ENCODE assay signal across 17 cellular contexts in the genomic region with DNA sequence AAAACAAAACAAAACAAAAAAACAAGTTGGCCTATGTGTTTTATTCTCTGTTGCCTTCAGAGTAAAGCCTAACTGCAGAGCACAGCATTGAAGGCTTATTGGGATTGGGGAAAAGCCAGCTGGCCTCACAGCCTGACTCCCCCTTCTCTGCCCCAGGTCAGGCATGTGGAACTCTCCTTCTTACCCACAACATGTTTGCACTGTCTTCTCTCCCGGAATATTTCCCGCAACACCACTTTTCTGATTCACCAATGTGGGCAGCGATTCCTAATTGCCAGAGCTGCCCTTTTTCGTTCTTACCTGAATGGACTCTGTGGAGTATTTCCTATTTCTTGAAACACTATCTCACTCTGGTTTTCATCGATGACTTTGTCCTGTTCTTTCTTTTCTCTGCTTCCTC. TPM values are rescaled to one million over a fixed set of nuclear protein-coding genes. Genes with fewer than 3 reads are reported as not detected.
DNase-seq lines count a peak whose midpoint lies in the region; FAIRE-seq and TF ChIP-seq lines count a peak whose summit lies in the region.
"Had no signal": no experiment of that assay in that cellular context is flagged by ENCODE, and none has a peak within 500 bp of the region (broad histone marks: within the 10 kb centered on the region; RNA-seq: fewer than 3 reads in every experiment).

No MANE protein-coding gene starts in this region.

- no peaks in the 10 kb centered on the region for H3K27me3 ChIP-seq in trophoblast cell (ENCODE audit: insufficient read depth, low read length)

- no peak overlapping the region for H3K4ac ChIP-seq in trophoblast cell (ENCODE audit: low read depth, low read length)

- no peaks in the 10 kb centered on the region for H3K36me3 ChIP-seq in trophoblast cell (ENCODE audit: control insufficient read depth in 1 of 2, insufficient read depth in 2 of 2, low read length in 2 of 2)
- no peaks in the 10 kb centered on the region for H3K36me3 ChIP-seq in kidney (ENCODE audit: control insufficient read depth in 1 of 2, insufficient read depth in 2 of 2, low read length in 2 of 2)

- no peak overlapping the region for H3K4me2 ChIP-seq in trophoblast cell (ENCODE audit: low read length)
- H3K4me2 ChIP-seq: A549 had no signal

- no peak overlapping the region for H3K4me3 ChIP-seq in trophoblast cell (ENCODE audit: low read depth, low read length)
- H3K4me3 ChIP-seq in kidney (ENCODE audit: low read length in 2 of 2): no peak overlapping the region
- H3K4me3 ChIP-seq: A549 had no signal

- H4K8ac ChIP-seq in trophoblast cell (ENCODE audit: low read depth, low read length): no peak overlapping the region

- no peak overlapping the region for H2AK5ac ChIP-seq in trophoblast cell (ENCODE audit: low read length)

- H3K4me1 ChIP-seq in trophoblast cell (ENCODE audit: control insufficient read depth in 1 of 2, insufficient read depth in 2 of 2, low read length in 2 of 2): peaks cover 2 to 6% of the 10 kb centered on the region in 2 experiments
- H3K4me1 ChIP-seq in kidney (ENCODE audit: control insufficient read depth in 1 of 2, insufficient read depth in 1 of 2, low read depth in 1 of 2, low read length in 2 of 2): peaks cover 3% of the 10 kb centered on the region in 2 donors
- H3K4me1 ChIP-seq: Caco-2 had no signal

- TF ChIP-seq CTCF in D721Med (IDR thresholded peaks at IDR 0.05; ENCODE audit: insufficient read depth, missing control alignments) (no peak), kidney (IDR thresholded peaks at IDR 0.05; ENCODE audit: borderline replicate concordance, extremely low read depth, insufficient read depth) (no peak)

- H4K91ac ChIP-seq in trophoblast cell (ENCODE audit: low read depth, low read length): no peak overlapping the region

- H3K23ac ChIP-seq in trophoblast cell (ENCODE audit: low read length): peak overlapping the region; percentile 78

- no peak overlapping the region for H2BK12ac ChIP-seq in trophoblast cell (ENCODE audit: low read length)

- intact Hi-C loops in kidney (cut with DNase I): no loop called here

- H3K27ac ChIP-seq in trophoblast cell (ENCODE audit: low read depth, low read length) (no peak overlapping the region), kidney (ENCODE audit: low read depth in 2 of 2, low read length in 2 of 2) (no peak overlapping the region)
- H3K27ac ChIP-seq: A549 had no signal

- no peak overlapping the region for H3K14ac ChIP-seq in trophoblast cell (ENCODE audit: low read length)

- no peak overlapping the region for H2AFZ ChIP-seq in trophoblast cell (ENCODE audit: insufficient read depth, low read length, poor library complexity)

- FAIRE-seq in D721Med (lab: Jason Lieb, UNC): peak; percentile 32
- FAIRE-seq in kidney (lab: Jason Lieb, UNC): no peak
- FAIRE-seq: A549, H1, HepG2, HTR-8/SVneo had no signal

- H3K18ac ChIP-seq in trophoblast cell (ENCODE audit: low read length): no peak overlapping the region

- H3K9me3 ChIP-seq in trophoblast cell (ENCODE audit: insufficient read depth, low read depth, low read length) (no peaks in the 10 kb centered on the region), kidney (ENCODE audit: control insufficient read depth in 1 of 2, low read length in 2 of 2) (no peaks in the 10 kb centered on the region)
- H3K9me3 ChIP-seq: A549, Caco-2 had no signal

- H3K79me1 ChIP-seq in trophoblast cell (ENCODE audit: low read length): peaks cover 5% of the 10 kb centered on the region

- WGBS in trophoblast cell (ENCODE audit: extremely low coverage, insufficient coverage, insufficient read length): no CpG with 5 or more reads among the region's 5 CpGs

- H3K79me2 ChIP-seq in trophoblast cell (ENCODE audit: control insufficient read depth, insufficient read depth, low read length, poor library complexity): peaks cover 2% of the 10 kb centered on the region

- no peak overlapping the region for H2BK5ac ChIP-seq in trophoblast cell (ENCODE audit: low read depth, low read length, poor library complexity)

- DNase-seq in D721Med (ENCODE audit: insufficient read length, low spot score) (no peak), HK-2 (ENCODE audit: unreplicated experiment) (peak; percentile 28), kidney glomerular epithelial cell (lab: John Stamatoyannopoulos, UW) (peak; percentile 54), trophoblast cell (no peak), kidney (no peak), MV-4-11 (lab: John Stamatoyannopoulos, UW) (no peak), NCI-H2029 (lab: John Stamatoyannopoulos, UW) (no peak)
- DNase-seq: Caco-2; CD8-positive, alpha-beta T cell; DMS53; GF-D8; HCEC 1CT; HFFc6 had no signal

- no peak overlapping the region for H2BK120ac ChIP-seq in trophoblast cell (ENCODE audit: insufficient read depth, low read length, poor library complexity)

- no peak overlapping the region for H3K9ac ChIP-seq in trophoblast cell (ENCODE audit: low read length)
- H3K9ac ChIP-seq in kidney (ENCODE audit: low read length in 2 of 2): no peak overlapping the region

- no peak overlapping the region for H4K12ac ChIP-seq in trophoblast cell (ENCODE audit: low read depth, low read length)

RNA-seq across cellular contexts. Expression of gene TARBP1, which starts 2.8 kb away (rescaled TPM):
- 7.2 and 7.8 TPM in 2 replicates for polyA plus RNA-seq in trophoblast cell (2013)
- 26.2 TPM for total RNA-seq in kidney
- 14.3 TPM for polyA plus RNA-seq in kidney (ENCODE audit: insufficient read depth, low read depth, low replicate concordance)

Comparison
In these comparisons a context has a peak if more than half of its experiments do, and no peak if none do; other contexts are left out.
1. DNase-seq: peak in HK-2 (single experiment) and kidney glomerular epithelial cell (single experiment); none in D721Med (single experiment), trophoblast cell (0 of 2), kidney (single experiment), MV-4-11 (single experiment) and NCI-H2029 (single experiment).